1 cellular context compared by ENCODE assay signal in genomic region chr13:70938462-70938861, GRCh38.
TF ChIP-seq lines count a peak whose summit lies in the region.

No MANE protein-coding gene starts in this region.

TF ChIP-seq in HepG2, 621 proteins besides CTCF, POLR2A, EP300 and RAD21 (continued from another document):
- TF ChIP-seq ZNF782 (CRISPR knock-in tag; IDR thresholded peaks at IDR 0.05; ENCODE audit: borderline replicate concordance), result no peak
- no peak for TF ChIP-seq ATF5 (CRISPR knock-in tag; IDR thresholded peaks at IDR 0.05; ENCODE audit: low read depth)
- TF ChIP-seq MAFK (conservative IDR thresholded peaks at IDR 0.05 in 1 of 2, IDR thresholded peaks at IDR 0.05 in 1 of 2; ENCODE audit: low read length in 2 of 2), result peak in 1 of 2 experiments; percentile 78; a peak in 2 of 4 replicates
- no peak for TF ChIP-seq MAF1 (CRISPR knock-in tag; IDR thresholded peaks at IDR 0.05; ENCODE audit: borderline replicate concordance)
- TF ChIP-seq KDM5A (IDR thresholded peaks at IDR 0.05; ENCODE audit: borderline replicate concordance, low read length), result no peak
- no peak for TF ChIP-seq THRA (CRISPR knock-in tag; IDR thresholded peaks at IDR 0.05; ENCODE audit: borderline replicate concordance)
- TF ChIP-seq ZSCAN5A (CRISPR knock-in tag; IDR thresholded peaks at IDR 0.05; ENCODE audit: borderline replicate concordance), result no peak
- no peak for TF ChIP-seq ZNF20 (CRISPR knock-in tag; IDR thresholded peaks at IDR 0.05)
